24 cellular contexts compared by ENCODE assay signal in genomic region chr5:169767938-169768337, GRCh38.
A peak's percentile ranks its signal among the peaks of the same experiment; 100 is the strongest.
DNase-seq lines count a peak whose midpoint lies in the region; TF ChIP-seq lines count a peak whose summit lies in the region.
"Had no signal": no experiment of that assay in that cellular context is flagged by ENCODE, and none has a peak within 500 bp of the region (broad histone marks: within the 10 kb centered on the region; RNA-seq: fewer than 3 reads in every experiment).

No MANE protein-coding gene starts in this region.

- no peak for DNase-seq in H9
- DNase-seq in OCI-M1 (lab: John Stamatoyannopoulos, UW), result peak; percentile 63
- DNase-seq in germinal center (ENCODE audit: low spot score), result peak; percentile 35
- no peak for DNase-seq in neuronal stem cell (ENCODE audit: low spot score)
- DNase-seq in hypothalamus (lab: John Stamatoyannopoulos, UW), result no peak
- no peak for DNase-seq in GDM1 (lab: John Stamatoyannopoulos, UW)
- DNase-seq in iPS-NIHi7 (ENCODE audit: extremely low spot score), result no peak
- DNase-seq: activated CD4-positive, alpha-beta memory T cell treated with anti-CD3 and anti-CD28 coated beads for 36 hours; activated T-cell treated with anti-CD3 and anti-CD28 coated beads for 4 hours; caudate nucleus; CD4-positive, alpha-beta T cell; foreskin keratinocyte; IMR-90; mucosa of descending colon; NCI-H1436; SHP77 treated with DMSO at 0.1 percent for 48 hours; stimulated activated CD4-positive, alpha-beta T cell treated with anti-CD3 and anti-CD28 coated beads, Interleukin-2, amount 100 ng/mL, for 24 hours; stimulated activated naive CD4-positive, alpha-beta T cell treated with Interleukin-2 at 50 U/mL for 16 hours; tibial artery had no signal

- H3K4me3 ChIP-seq in neuronal stem cell (ENCODE audit: low read length in 2 of 2), result no peak overlapping the region
- H3K4me3 ChIP-seq: mucosa of descending colon, neural progenitor cell, prostate gland, tibial artery had no signal

- H2BK120ac ChIP-seq in H9 (ENCODE audit: low read depth, low read length, poor library complexity, severe bottlenecking) (no peak overlapping the region), neuronal stem cell (ENCODE audit: low read depth, low read length) (no peak overlapping the region)

- peaks cover 21 to 23% of the 10 kb centered on the region in 2 experiments for H3K4me1 Mint-ChIP-seq in H9

- no peaks in the 10 kb centered on the region for H3K36me3 ChIP-seq in neuronal stem cell (replicated peaks in 1 of 2; ENCODE audit: control insufficient read depth in 2 of 2, insufficient read depth in 2 of 2, low read length in 2 of 2)
- H3K36me3 ChIP-seq: neural progenitor cell, prostate gland, tibial artery had no signal

- H3K79me1 ChIP-seq in H9 (ENCODE audit: insufficient read depth, low read depth, low read length, poor library complexity, severe bottlenecking) (no peaks in the 10 kb centered on the region), neuronal stem cell (ENCODE audit: low read depth, low read length) (no peaks in the 10 kb centered on the region)

- H3T11ph ChIP-seq in H9 (ENCODE audit: low read length), result no peak overlapping the region

- H2AK5ac ChIP-seq in H9 (ENCODE audit: insufficient read length, low read length) (no peak overlapping the region), neuronal stem cell (ENCODE audit: low read depth, low read length) (no peak overlapping the region)

- no peaks in the 10 kb centered on the region for H3K27me3 Mint-ChIP-seq in H9 (ENCODE audit: low read depth)
- H3K27me3 Mint-ChIP-seq: activated CD4-positive, alpha-beta memory T cell treated with anti-CD3 and anti-CD28 coated beads for 36 hours; CD4-positive, alpha-beta T cell had no signal

- H3K36me3 Mint-ChIP-seq in H9 (ENCODE audit: insufficient read depth in 1 of 3, low read depth in 3 of 3), result no peaks in the 10 kb centered on the region
- H3K36me3 Mint-ChIP-seq: neural progenitor cell had no signal

- H3K9ac ChIP-seq in H9 (ENCODE audit: extremely low read depth, insufficient read length, low read length) (no peak overlapping the region), neuronal stem cell (ENCODE audit: low read depth, low read length, poor library complexity) (no peak overlapping the region)
- H3K9ac ChIP-seq: neural progenitor cell had no signal

- no peak overlapping the region for H2AFZ ChIP-seq in H9 (ENCODE audit: low read length)
- H2AFZ ChIP-seq in neuronal stem cell (ENCODE audit: low read length), result no peak overlapping the region
- H2AFZ ChIP-seq: neural progenitor cell had no signal

- H3K18ac ChIP-seq in H9 (ENCODE audit: insufficient read length, low read depth, low read length), result no peak overlapping the region
- H3K18ac ChIP-seq in neuronal stem cell (ENCODE audit: low read length), result peak overlapping the region; percentile 55

- peaks cover 8% of the 10 kb centered on the region; the same call in 1 of the 2 replicates for H3K4me1 ChIP-seq in H9 (ENCODE audit: insufficient read depth, low read length)
- H3K4me1 ChIP-seq in neuronal stem cell (ENCODE audit: control insufficient read depth in 2 of 2, insufficient read depth in 1 of 2, low read depth in 1 of 2, low read length in 2 of 2), result no peaks in the 10 kb centered on the region
- H3K4me1 ChIP-seq: neural progenitor cell, prostate gland, tibial artery had no signal

- WGBS in H9 (ENCODE audit: extremely low coverage, insufficient read length, low lambda C conversion rate), result no CpG with 5 or more reads among the region's 6 CpGs
- no CpG with 5 or more reads among the region's 6 CpGs for WGBS in neuronal stem cell (ENCODE audit: extremely low coverage in 2 of 2, insufficient read length in 2 of 2, insufficient replicate concordance in 1 of 2), 2 donors

- no peak overlapping the region for H3K56ac ChIP-seq in H9 (ENCODE audit: insufficient read length, low read depth, low read length)

- H3K9me3 ChIP-seq in H9 (ENCODE audit: control insufficient read depth, low read depth, low read length), result no peaks in the 10 kb centered on the region
- no peaks in the 10 kb centered on the region for H3K9me3 ChIP-seq in neuronal stem cell (replicated peaks in 1 of 2; ENCODE audit: control insufficient read depth in 2 of 2, insufficient read depth in 1 of 2, low read depth in 1 of 2, low read length in 2 of 2)
- H3K9me3 ChIP-seq: mucosa of descending colon, prostate gland, tibial artery had no signal

- no peak overlapping the region for H4K5ac ChIP-seq in H9 (ENCODE audit: insufficient read length, low read depth, low read length)

- H2BK12ac ChIP-seq in H9 (ENCODE audit: insufficient read length, low read depth, low read length), result no peak overlapping the region
- no peak overlapping the region for H2BK12ac ChIP-seq in neuronal stem cell (ENCODE audit: low read length)

- no peak overlapping the region for H2BK20ac ChIP-seq in H9 (ENCODE audit: low read depth, low read length, poor library complexity, severe bottlenecking)

- no peak overlapping the region for H3K27ac ChIP-seq in H9 (ENCODE audit: insufficient read length, low read depth, low read length)
- H3K27ac ChIP-seq in neuronal stem cell (replicated peaks; ENCODE audit: low read length), result no peak overlapping the region
- H3K27ac ChIP-seq: epithelial cell of prostate, foreskin keratinocyte, HL-60, neural progenitor cell, prostate gland, tibial artery had no signal

- H3K27ac Mint-ChIP-seq in H9, result no peak overlapping the region
- H3K27ac Mint-ChIP-seq: activated CD4-positive, alpha-beta memory T cell treated with anti-CD3 and anti-CD28 coated beads for 36 hours; CD4-positive, alpha-beta T cell; neural progenitor cell; T-helper 1 cell treated with Interleukin-12 subunit alpha and Interleukin-12 subunit beta and Interleukin-4 antibody, amounts not matched to agents 30 μg/mL and 1 μg/mL, for 36 hours had no signal

- H3K4me3 Mint-ChIP-seq in H9, result no peak overlapping the region
- H3K4me3 Mint-ChIP-seq: activated CD4-positive, alpha-beta memory T cell treated with anti-CD3 and anti-CD28 coated beads for 36 hours; CD4-positive, alpha-beta T cell; neural progenitor cell; T-helper 1 cell treated with Interleukin-12 subunit alpha and Interleukin-12 subunit beta and Interleukin-4 antibody, amounts not matched to agents 30 μg/mL and 1 μg/mL, for 36 hours had no signal

- no peak overlapping the region for H3K4me2 ChIP-seq in H9 (ENCODE audit: insufficient read depth, insufficient read length, low read length)
- no peak overlapping the region for H3K4me2 ChIP-seq in neuronal stem cell (ENCODE audit: insufficient read depth, low read length, poor library complexity, severe bottlenecking)
- H3K4me2 ChIP-seq: neural progenitor cell had no signal

- H3K4ac ChIP-seq in H9 (ENCODE audit: low read depth, low read length) (no peak overlapping the region), neuronal stem cell (ENCODE audit: low read length) (no peak overlapping the region)

- H4K91ac ChIP-seq in H9 (ENCODE audit: insufficient read length, low read depth, low read length) (no peak overlapping the region), neuronal stem cell (ENCODE audit: low read depth, low read length, poor library complexity) (no peak overlapping the region)

- no peaks in the 10 kb centered on the region for H4K20me1 ChIP-seq in H9 (ENCODE audit: control insufficient read depth, insufficient read depth, insufficient read length)

- TF ChIP-seq CTCF in H9 (conservative IDR thresholded peaks at IDR 0.05), result no peak

- H2BK5ac ChIP-seq in H9 (ENCODE audit: insufficient read length, low read length), result no peak overlapping the region
- H2BK5ac ChIP-seq in neuronal stem cell (ENCODE audit: low read length), result no peak overlapping the region

- H2BK15ac ChIP-seq in H9 (ENCODE audit: low read depth, low read length) (no peak overlapping the region), neuronal stem cell (ENCODE audit: low read length) (no peak overlapping the region)

- H3K23me2 ChIP-seq in H9 (ENCODE audit: insufficient read length, low read depth, low read length, poor library complexity, severe bottlenecking), result no peaks in the 10 kb centered on the region

- H3K79me2 ChIP-seq in H9 (ENCODE audit: insufficient read depth, low read length), result no peaks in the 10 kb centered on the region

- H3K27me3 ChIP-seq in H9 (ENCODE audit: insufficient read depth, low read length), result no peaks in the 10 kb centered on the region
- H3K27me3 ChIP-seq in neuronal stem cell (ENCODE audit: control insufficient read depth in 3 of 3, insufficient read depth in 3 of 3, low read depth in 1 of 3, low read length in 3 of 3), result peaks cover 0 to 4% (median 0%) of the 10 kb centered on the region in 3 experiments
- H3K27me3 ChIP-seq: foreskin keratinocyte, neural progenitor cell, tibial artery had no signal

- peak overlapping the region; percentile 5; the same call in 1 of the 2 replicates for H3K14ac ChIP-seq in H9 (ENCODE audit: insufficient read depth, low read length)
- no peak overlapping the region for H3K14ac ChIP-seq in neuronal stem cell (ENCODE audit: low read length)

- H3K9me3 Mint-ChIP-seq in H9, result no peaks in the 10 kb centered on the region
- H3K9me3 Mint-ChIP-seq: activated CD4-positive, alpha-beta memory T cell treated with anti-CD3 and anti-CD28 coated beads for 36 hours; CD4-positive, alpha-beta T cell; neural progenitor cell; T-helper 1 cell treated with Interleukin-12 subunit alpha and Interleukin-12 subunit beta and Interleukin-4 antibody, amounts not matched to agents 30 μg/mL and 1 μg/mL, for 36 hours had no signal

- H4K8ac ChIP-seq in H9 (replicated peaks; ENCODE audit: insufficient read length, low read depth, low read length) (no peak overlapping the region), neuronal stem cell (ENCODE audit: low read depth, low read length) (no peak overlapping the region)

- H3K23ac ChIP-seq in H9 (ENCODE audit: insufficient read length, low read depth, low read length) (no peak overlapping the region), neuronal stem cell (ENCODE audit: low read depth, low read length, poor library complexity) (peak overlapping the region; percentile 56)

Comparison
In these comparisons a context has a peak if more than half of its experiments do, and no peak if none do; other contexts are left out.
1. DNase-seq: peak in OCI-M1 (single experiment) and germinal center (single experiment); none in H9 (single experiment), neuronal stem cell (single experiment), hypothalamus (0 of 51), GDM1 (single experiment) and iPS-NIHi7 (single experiment).